27 cellular contexts compared by ENCODE assay signal in genomic region chr14:92241966-92242365, GRCh38.
"Had no signal": no experiment of that assay in that cellular context is flagged by ENCODE, and none has a peak within 500 bp of the region (broad histone marks: within the 10 kb centered on the region; RNA-seq: fewer than 3 reads in every experiment).

No MANE protein-coding gene starts in this region.

- H3K4me1 Mint-ChIP-seq: immature natural killer cell, memory B cell had no signal

- H3K27ac Mint-ChIP-seq: immature natural killer cell; memory B cell; naive thymus-derived CD4-positive, alpha-beta T cell had no signal

- ATAC-seq: esophagus mucosa; gastrocnemius medialis; left colon; left lobe of liver; left ventricle myocardium superior; lower lobe of right lung; naive thymus-derived CD4-positive, alpha-beta T cell had no signal

- H3K36me3 ChIP-seq: colonic mucosa, esophagus squamous epithelium, gastrocnemius medialis, lower lobe of right lung had no signal

- H3K36me3 Mint-ChIP-seq: memory B cell had no signal

- DNase-seq: colonic mucosa; cortex of kidney; dermis blood vessel endothelial cell; dorsolateral prefrontal cortex; effector CD4-positive, alpha-beta T cell; effector memory CD4-positive, alpha-beta T cell; erythroblast; esophagus squamous epithelium; foreskin fibroblast; foreskin melanocyte; gastrocnemius medialis; glutamatergic neuron; immature natural killer cell; islet precursor cell; kidney; kidney glomerular epithelial cell; left colon; left ventricle myocardium superior; lower lobe of right lung; mesendoderm; midbrain; naive thymus-derived CD4-positive, alpha-beta T cell had no signal

- H3K4me3 Mint-ChIP-seq: immature natural killer cell; memory B cell; naive thymus-derived CD4-positive, alpha-beta T cell had no signal

- H3K9me3 ChIP-seq: colonic mucosa had no signal

- H3K4me1 ChIP-seq: colonic mucosa, esophagus squamous epithelium, gastrocnemius medialis, lower lobe of right lung had no signal

- H3K4me3 ChIP-seq: colonic mucosa, dorsolateral prefrontal cortex, esophagus squamous epithelium, gastrocnemius medialis, hepatocyte, lower lobe of right lung had no signal

- H3K27ac ChIP-seq: colonic mucosa, dorsolateral prefrontal cortex, epithelial cell of prostate, esophagus squamous epithelium, gastrocnemius medialis, hepatocyte, lower lobe of right lung had no signal

- H3K27me3 ChIP-seq: colonic mucosa, dorsolateral prefrontal cortex, esophagus squamous epithelium, gastrocnemius medialis, hepatocyte had no signal
